ENCODE assay signal across 2 cellular contexts in the genomic region with DNA sequence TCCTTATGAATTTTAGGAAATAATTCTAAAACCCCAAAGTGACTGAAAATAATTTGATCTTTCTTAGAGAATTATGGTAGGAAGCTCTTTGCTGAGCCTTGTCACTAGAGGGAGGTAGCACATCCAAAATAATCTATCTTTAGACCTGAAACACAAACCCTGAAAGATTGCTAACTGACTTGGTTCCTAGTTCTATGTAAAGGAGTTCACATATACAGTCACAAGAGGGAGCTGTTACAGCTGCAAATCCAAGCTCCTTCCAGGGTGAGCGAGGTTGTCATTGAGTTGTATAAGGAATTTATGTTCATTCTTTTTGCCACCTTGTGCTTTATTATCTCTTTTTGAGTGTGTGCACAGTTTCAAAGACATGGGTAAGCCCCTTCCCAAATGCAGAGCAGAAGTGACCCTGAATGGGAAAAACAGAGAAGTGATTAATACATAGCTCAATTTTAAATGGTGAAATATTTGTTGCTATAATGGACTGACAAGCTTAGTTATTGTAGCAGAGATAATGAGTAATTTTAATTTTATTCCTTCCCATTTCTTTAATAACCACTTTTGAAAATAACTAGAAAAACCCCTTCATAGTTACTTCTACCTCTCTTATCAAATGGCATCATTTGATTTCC.
TF ChIP-seq lines count a peak whose summit lies in the region.

No MANE protein-coding gene starts in this region.

TF ChIP-seq in GM23338, 12 proteins besides CTCF, POLR2A, EP300 and RAD21:
- TF ChIP-seq, protein P1, sequence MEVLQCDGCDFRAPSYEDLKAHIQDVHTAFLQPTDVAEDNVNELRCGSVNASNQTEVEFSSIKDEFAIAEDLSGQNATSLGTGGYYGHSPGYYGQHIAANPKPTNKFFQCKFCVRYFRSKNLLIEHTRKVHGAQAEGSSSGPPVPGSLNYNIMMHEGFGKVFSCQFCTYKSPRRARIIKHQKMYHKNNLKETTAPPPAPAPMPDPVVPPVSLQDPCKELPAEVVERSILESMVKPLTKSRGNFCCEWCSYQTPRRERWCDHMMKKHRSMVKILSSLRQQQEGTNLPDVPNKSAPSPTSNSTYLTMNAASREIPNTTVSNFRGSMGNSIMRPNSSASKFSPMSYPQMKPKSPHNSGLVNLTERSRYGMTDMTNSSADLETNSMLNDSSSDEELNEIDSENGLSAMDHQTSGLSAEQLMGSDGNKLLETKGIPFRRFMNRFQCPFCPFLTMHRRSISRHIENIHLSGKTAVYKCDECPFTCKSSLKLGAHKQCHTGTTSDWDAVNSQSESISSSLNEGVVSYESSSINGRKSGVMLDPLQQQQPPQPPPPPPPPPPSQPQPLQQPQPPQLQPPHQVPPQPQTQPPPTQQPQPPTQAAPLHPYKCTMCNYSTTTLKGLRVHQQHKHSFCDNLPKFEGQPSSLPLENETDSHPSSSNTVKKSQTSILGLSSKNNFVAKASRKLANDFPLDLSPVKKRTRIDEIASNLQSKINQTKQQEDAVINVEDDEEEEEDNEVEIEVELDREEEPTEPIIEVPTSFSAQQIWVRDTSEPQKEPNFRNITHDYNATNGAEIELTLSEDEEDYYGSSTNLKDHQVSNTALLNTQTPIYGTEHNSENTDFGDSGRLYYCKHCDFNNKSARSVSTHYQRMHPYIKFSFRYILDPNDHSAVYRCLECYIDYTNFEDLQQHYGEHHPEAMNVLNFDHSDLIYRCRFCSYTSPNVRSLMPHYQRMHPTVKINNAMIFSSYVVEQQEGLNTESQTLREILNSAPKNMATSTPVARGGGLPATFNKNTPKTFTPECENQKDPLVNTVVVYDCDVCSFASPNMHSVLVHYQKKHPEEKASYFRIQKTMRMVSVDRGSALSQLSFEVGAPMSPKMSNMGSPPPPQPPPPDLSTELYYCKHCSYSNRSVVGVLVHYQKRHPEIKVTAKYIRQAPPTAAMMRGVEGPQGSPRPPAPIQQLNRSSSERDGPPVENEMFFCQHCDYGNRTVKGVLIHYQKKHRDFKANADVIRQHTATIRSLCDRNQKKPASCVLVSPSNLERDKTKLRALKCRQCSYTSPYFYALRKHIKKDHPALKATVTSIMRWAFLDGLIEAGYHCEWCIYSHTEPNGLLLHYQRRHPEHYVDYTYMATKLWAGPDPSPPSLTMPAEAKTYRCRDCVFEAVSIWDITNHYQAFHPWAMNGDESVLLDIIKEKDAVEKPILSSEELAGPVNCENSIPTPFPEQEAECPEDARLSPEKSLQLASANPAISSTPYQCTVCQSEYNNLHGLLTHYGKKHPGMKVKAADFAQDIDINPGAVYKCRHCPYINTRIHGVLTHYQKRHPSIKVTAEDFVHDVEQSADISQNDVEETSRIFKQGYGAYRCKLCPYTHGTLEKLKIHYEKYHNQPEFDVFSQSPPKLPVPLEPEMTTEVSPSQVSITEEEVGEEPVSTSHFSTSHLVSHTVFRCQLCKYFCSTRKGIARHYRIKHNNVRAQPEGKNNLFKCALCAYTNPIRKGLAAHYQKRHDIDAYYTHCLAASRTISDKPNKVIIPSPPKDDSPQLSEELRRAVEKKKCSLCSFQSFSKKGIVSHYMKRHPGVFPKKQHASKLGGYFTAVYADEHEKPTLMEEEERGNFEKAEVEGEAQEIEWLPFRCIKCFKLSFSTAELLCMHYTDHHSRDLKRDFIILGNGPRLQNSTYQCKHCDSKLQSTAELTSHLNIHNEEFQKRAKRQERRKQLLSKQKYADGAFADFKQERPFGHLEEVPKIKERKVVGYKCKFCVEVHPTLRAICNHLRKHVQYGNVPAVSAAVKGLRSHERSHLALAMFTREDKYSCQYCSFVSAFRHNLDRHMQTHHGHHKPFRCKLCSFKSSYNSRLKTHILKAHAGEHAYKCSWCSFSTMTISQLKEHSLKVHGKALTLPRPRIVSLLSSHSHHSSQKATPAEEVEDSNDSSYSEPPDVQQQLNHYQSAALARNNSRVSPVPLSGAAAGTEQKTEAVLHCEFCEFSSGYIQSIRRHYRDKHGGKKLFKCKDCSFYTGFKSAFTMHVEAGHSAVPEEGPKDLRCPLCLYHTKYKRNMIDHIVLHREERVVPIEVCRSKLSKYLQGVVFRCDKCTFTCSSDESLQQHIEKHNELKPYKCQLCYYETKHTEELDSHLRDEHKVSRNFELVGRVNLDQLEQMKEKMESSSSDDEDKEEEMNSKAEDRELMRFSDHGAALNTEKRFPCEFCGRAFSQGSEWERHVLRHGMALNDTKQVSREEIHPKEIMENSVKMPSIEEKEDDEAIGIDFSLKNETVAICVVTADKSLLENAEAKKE (CRISPR knock-in tag; IDR thresholded peaks at IDR 0.05): no peak
- TF ChIP-seq CREB1 (CRISPR knock-in tag; IDR thresholded peaks at IDR 0.05; ENCODE audit: low read depth): no peak
- no peak for TF ChIP-seq EZH2phosphoT487 (IDR thresholded peaks at IDR 0.05; ENCODE audit: unreplicated experiment)
- no peak for TF ChIP-seq POLR2AphosphoS5 (IDR thresholded peaks at IDR 0.05; ENCODE audit: low read depth)

TF ChIP-seq in liver, 16 proteins besides CTCF, POLR2A, EP300 and RAD21 (continued from another document):
- TF ChIP-seq, protein P2, sequence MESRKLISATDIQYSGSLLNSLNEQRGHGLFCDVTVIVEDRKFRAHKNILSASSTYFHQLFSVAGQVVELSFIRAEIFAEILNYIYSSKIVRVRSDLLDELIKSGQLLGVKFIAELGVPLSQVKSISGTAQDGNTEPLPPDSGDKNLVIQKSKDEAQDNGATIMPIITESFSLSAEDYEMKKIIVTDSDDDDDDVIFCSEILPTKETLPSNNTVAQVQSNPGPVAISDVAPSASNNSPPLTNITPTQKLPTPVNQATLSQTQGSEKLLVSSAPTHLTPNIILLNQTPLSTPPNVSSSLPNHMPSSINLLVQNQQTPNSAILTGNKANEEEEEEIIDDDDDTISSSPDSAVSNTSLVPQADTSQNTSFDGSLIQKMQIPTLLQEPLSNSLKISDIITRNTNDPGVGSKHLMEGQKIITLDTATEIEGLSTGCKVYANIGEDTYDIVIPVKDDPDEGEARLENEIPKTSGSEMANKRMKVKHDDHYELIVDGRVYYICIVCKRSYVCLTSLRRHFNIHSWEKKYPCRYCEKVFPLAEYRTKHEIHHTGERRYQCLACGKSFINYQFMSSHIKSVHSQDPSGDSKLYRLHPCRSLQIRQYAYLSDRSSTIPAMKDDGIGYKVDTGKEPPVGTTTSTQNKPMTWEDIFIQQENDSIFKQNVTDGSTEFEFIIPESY (IDR thresholded peaks at IDR 0.05): no peak
- no peak for TF ChIP-seq JUND (IDR thresholded peaks at IDR 0.05)
- TF ChIP-seq, protein P3, sequence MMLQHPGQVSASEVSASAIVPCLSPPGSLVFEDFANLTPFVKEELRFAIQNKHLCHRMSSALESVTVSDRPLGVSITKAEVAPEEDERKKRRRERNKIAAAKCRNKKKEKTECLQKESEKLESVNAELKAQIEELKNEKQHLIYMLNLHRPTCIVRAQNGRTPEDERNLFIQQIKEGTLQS (IDR thresholded peaks at IDR 0.05): no peak
- TF ChIP-seq, protein P4, sequence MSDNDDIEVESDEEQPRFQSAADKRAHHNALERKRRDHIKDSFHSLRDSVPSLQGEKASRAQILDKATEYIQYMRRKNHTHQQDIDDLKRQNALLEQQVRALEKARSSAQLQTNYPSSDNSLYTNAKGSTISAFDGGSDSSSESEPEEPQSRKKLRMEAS (IDR thresholded peaks at IDR 0.05): no peak
- TF ChIP-seq FOXA1 (IDR thresholded peaks at IDR 0.05): no peak
